Comparison of ENCODE assay signal across 17 cellular contexts in the genomic region with DNA sequence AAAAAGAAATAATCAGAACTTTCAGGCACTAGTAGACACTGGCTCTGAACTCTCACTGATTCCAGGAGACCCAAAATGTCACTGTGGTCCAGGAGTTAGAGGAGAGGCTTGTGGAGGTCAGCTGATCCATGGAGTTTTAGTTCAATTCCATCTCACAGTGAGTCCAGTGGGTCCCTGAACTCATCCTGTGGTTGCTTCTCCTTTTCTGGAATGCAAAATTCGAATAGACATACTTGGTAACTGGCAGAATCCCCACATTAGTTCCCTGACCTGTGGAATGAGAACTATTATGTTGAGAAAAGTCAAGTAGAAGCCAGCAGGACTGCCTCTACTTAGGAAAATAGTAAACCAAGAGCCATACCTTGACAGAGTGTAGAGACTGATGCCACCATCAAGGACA.
DNase-seq lines count a peak whose midpoint lies in the region; ATAC-seq and TF ChIP-seq lines count a peak whose summit lies in the region.
"Had no signal": no experiment of that assay in that cellular context is flagged by ENCODE, and none has a peak within 500 bp of the region (broad histone marks: within the 10 kb centered on the region; RNA-seq: fewer than 3 reads in every experiment).

No MANE protein-coding gene starts in this region.

- in situ Hi-C loops in brain microvascular endothelial cell (cut with HindIII; ENCODE audit: low pct_ligation_motif_present, low sequenced_read_pairs), result no loop called here

- POLR2A ChIA-PET in activated CD4-positive, alpha-beta memory T cell treated with anti-CD3 and anti-CD28 coated beads for 36 hours (lab: Charles Lee), result no interaction called here

- H3K27ac ChIP-seq in brain microvascular endothelial cell, result no peak overlapping the region
- no peak overlapping the region for H3K27ac ChIP-seq in right lobe of liver
- H3K27ac ChIP-seq: HL-60 had no signal

- intact Hi-C loops in right lobe of liver (cut with DNase I), result no loop called here
- intact Hi-C loops in activated CD4-positive, alpha-beta memory T cell treated with anti-CD3 and anti-CD28 coated beads for 36 hours (cut with micrococcal nuclease), result no loop called here

- H3K27ac Mint-ChIP-seq in HFFc6, result peak overlapping the region; percentile 77
- no peak overlapping the region for H3K27ac Mint-ChIP-seq in activated CD4-positive, alpha-beta memory T cell treated with anti-CD3 and anti-CD28 coated beads for 36 hours
- H3K27ac Mint-ChIP-seq: B cell; CD4-positive, CD25-positive, alpha-beta regulatory T cell had no signal

- ATAC-seq in right lobe of liver (no peak), GM21381 (IDR thresholded peaks at IDR 0.05; ENCODE audit: unreplicated experiment) (no peak)

- CTCF ChIA-PET in activated CD4-positive, alpha-beta memory T cell treated with anti-CD3 and anti-CD28 coated beads for 36 hours (lab: Charles Lee), result no interaction called here

- no peaks in the 10 kb centered on the region for H3K4me1 ChIP-seq in right lobe of liver

- H3K9me3 Mint-ChIP-seq in HFFc6, result no peaks in the 10 kb centered on the region
- H3K9me3 Mint-ChIP-seq in activated CD4-positive, alpha-beta memory T cell treated with anti-CD3 and anti-CD28 coated beads for 36 hours, result no peaks in the 10 kb centered on the region

- peak; percentile 89 for DNase-seq in AG10803 (ENCODE audit: low read depth)
- DNase-seq in HFFc6, result peak; percentile 67
- peak; percentile 37 for DNase-seq in brain microvascular endothelial cell
- DNase-seq in hepatic stellate cell (ENCODE audit: low spot score), result peak; percentile 38
- DNase-seq in Ammon's horn (ENCODE audit: low spot score), result no peak
- DNase-seq in right lobe of liver, result no peak
- DNase-seq in activated CD4-positive, alpha-beta memory T cell treated with anti-CD3 and anti-CD28 coated beads for 36 hours, result no peak
- DNase-seq: CD4-positive, CD25-positive, alpha-beta regulatory T cell; NCI-H187; NCI-H2171; NCI-H446; NCI-H69; NK-92 treated with Interleukin-12 subunit alpha and Interleukin-12 subunit beta, amount 100 ng/mL, for 24 hours; SHP77 had no signal

- no peak for TF ChIP-seq POLR2A in right lobe of liver (IDR thresholded peaks at IDR 0.05)

- TF ChIP-seq CTCF in AG10803 (conservative IDR thresholded peaks at IDR 0.05; ENCODE audit: low read length) (no peak), HFFc6 (IDR thresholded peaks at IDR 0.05) (no peak), brain microvascular endothelial cell (IDR thresholded peaks at IDR 0.05; ENCODE audit: low read depth, low read length, missing control alignments) (no peak), right lobe of liver (IDR thresholded peaks at IDR 0.05) (no peak)

- H3K36me3 ChIP-seq in brain microvascular endothelial cell (replicated peaks) (no peaks in the 10 kb centered on the region), right lobe of liver (no peaks in the 10 kb centered on the region)

- peaks cover 78% of the 10 kb centered on the region for H3K4me1 Mint-ChIP-seq in HFFc6 (ENCODE audit: low read depth)
- no peaks in the 10 kb centered on the region for H3K4me1 Mint-ChIP-seq in activated CD4-positive, alpha-beta memory T cell treated with anti-CD3 and anti-CD28 coated beads for 36 hours (ENCODE audit: low read depth)
- H3K4me1 Mint-ChIP-seq: B cell had no signal

- H3K27me3 Mint-ChIP-seq in HFFc6 (ENCODE audit: insufficient read depth), result peaks cover 2% of the 10 kb centered on the region; the same call in 1 of the 2 replicates
- no peaks in the 10 kb centered on the region for H3K27me3 Mint-ChIP-seq in activated CD4-positive, alpha-beta memory T cell treated with anti-CD3 and anti-CD28 coated beads for 36 hours
- H3K27me3 Mint-ChIP-seq: B cell; CD4-positive, CD25-positive, alpha-beta regulatory T cell had no signal

- H3K36me3 Mint-ChIP-seq in HFFc6 (ENCODE audit: low read depth), result peaks cover 33% of the 10 kb centered on the region
- H3K36me3 Mint-ChIP-seq in activated CD4-positive, alpha-beta memory T cell treated with anti-CD3 and anti-CD28 coated beads for 36 hours, result no peaks in the 10 kb centered on the region

- no peak overlapping the region for H3K4me3 Mint-ChIP-seq in HFFc6
- no peak overlapping the region for H3K4me3 Mint-ChIP-seq in activated CD4-positive, alpha-beta memory T cell treated with anti-CD3 and anti-CD28 coated beads for 36 hours
- H3K4me3 Mint-ChIP-seq: B cell; CD4-positive, CD25-positive, alpha-beta regulatory T cell had no signal

- H3K27me3 ChIP-seq in brain microvascular endothelial cell (replicated peaks) (no peaks in the 10 kb centered on the region), right lobe of liver (no peaks in the 10 kb centered on the region)

- H3K4me3 ChIP-seq in AG10803 (ENCODE audit: low read length) (no peak overlapping the region), brain microvascular endothelial cell (ENCODE audit: low read depth, low read length) (no peak overlapping the region), right lobe of liver (no peak overlapping the region)

- no peaks in the 10 kb centered on the region for H3K9me3 ChIP-seq in right lobe of liver

- 78% methylated on average over 1 of the region's 1 CpG for WGBS in right lobe of liver (ENCODE audit: insufficient coverage, low coverage, low lambda C conversion rate, missing lambda C conversion rate)

Comparison
In these comparisons a context has a peak if more than half of its experiments do, and no peak if none do; other contexts are left out.
1. DNase-seq: peak in AG10803 (single experiment), HFFc6 (single experiment), brain microvascular endothelial cell (single experiment) and hepatic stellate cell (single experiment); none in Ammon's horn (single experiment), right lobe of liver (0 of 3) and activated CD4-positive, alpha-beta memory T cell treated with anti-CD3 and anti-CD28 coated beads for 36 hours (single experiment).